ENCODE assay signal across 8 cellular contexts in genomic region chr13:57630661-57631606, GRCh38. TPM values are rescaled to one million over a fixed set of nuclear protein-coding genes. Genes with fewer than 3 reads are reported as not detected.
DNase-seq lines count a peak whose midpoint lies in the region; ATAC-seq and TF ChIP-seq lines count a peak whose summit lies in the region.

No MANE protein-coding gene starts in this region.

- no peak for ATAC-seq in activated naive CD8-positive, alpha-beta T cell treated with anti-CD3 and anti-CD28 coated beads, Interleukin-2, amount 10 ng/mL, durations not matched to agents 7 days and 5 days (ENCODE audit: low read depth)
- ATAC-seq in left ventricle myocardium superior = peak; percentile 5
- ATAC-seq in GM21529 (IDR thresholded peaks at IDR 0.05; ENCODE audit: unreplicated experiment) = no peak
- no peak for ATAC-seq in HG03045 (IDR thresholded peaks at IDR 0.05; ENCODE audit: unreplicated experiment)

- H3K23ac ChIP-seq in H9 (ENCODE audit: insufficient read length, low read depth, low read length) = no peak overlapping the region

- no peak overlapping the region for H3K27ac Mint-ChIP-seq in H9
- peak overlapping the region; percentile 20 for H3K27ac Mint-ChIP-seq in activated naive CD8-positive, alpha-beta T cell treated with anti-CD3 and anti-CD28 coated beads, Interleukin-2, amount 10 ng/mL, durations not matched to agents 7 days and 5 days

- peaks cover 40% of the 10 kb centered on the region for H3K23me2 ChIP-seq in H9 (ENCODE audit: insufficient read length, low read depth, low read length, poor library complexity, severe bottlenecking)

- peaks cover 30 to 40% of the 10 kb centered on the region in 2 experiments for H3K4me1 Mint-ChIP-seq in H9
- H3K4me1 Mint-ChIP-seq in activated naive CD8-positive, alpha-beta T cell treated with anti-CD3 and anti-CD28 coated beads, Interleukin-2, amount 10 ng/mL, durations not matched to agents 7 days and 5 days = peaks cover 18% of the 10 kb centered on the region

- no peak overlapping the region for H3K56ac ChIP-seq in H9 (ENCODE audit: insufficient read length, low read depth, low read length)

- H4K8ac ChIP-seq in H9 (replicated peaks; ENCODE audit: insufficient read length, low read depth, low read length) = no peak overlapping the region

- H3K14ac ChIP-seq in H9 (ENCODE audit: insufficient read depth, low read length) = no peak overlapping the region

- peaks cover 0 to 17% (median 0%) of the 10 kb centered on the region in 3 experiments; a peak in 3 of 7 replicates for H3K36me3 Mint-ChIP-seq in H9 (ENCODE audit: insufficient read depth in 1 of 3, low read depth in 3 of 3)
- H3K36me3 Mint-ChIP-seq in activated naive CD8-positive, alpha-beta T cell treated with anti-CD3 and anti-CD28 coated beads, Interleukin-2, amount 10 ng/mL, durations not matched to agents 7 days and 5 days = peaks cover 2% of the 10 kb centered on the region

- H2BK12ac ChIP-seq in H9 (ENCODE audit: insufficient read length, low read depth, low read length) = no peak overlapping the region

- peaks cover 54% of the 10 kb centered on the region; the same call in 1 of the 2 replicates for H3K27me3 ChIP-seq in H9 (ENCODE audit: insufficient read depth, low read length)

- no peaks in the 10 kb centered on the region for H3K79me2 ChIP-seq in H9 (ENCODE audit: insufficient read depth, low read length)

- peaks cover 84% of the 10 kb centered on the region for H3K27me3 Mint-ChIP-seq in H9 (ENCODE audit: low read depth)
- H3K27me3 Mint-ChIP-seq in activated naive CD8-positive, alpha-beta T cell treated with anti-CD3 and anti-CD28 coated beads, Interleukin-2, amount 10 ng/mL, durations not matched to agents 7 days and 5 days = peaks cover 67% of the 10 kb centered on the region

- DNase-seq in ACHN (peak; percentile 52), H9 (peak; percentile 35), left ventricle myocardium superior (no peak), pons (ENCODE audit: low spot score) (peak; percentile 91)
- DNase-seq in activated naive CD8-positive, alpha-beta T cell treated with anti-CD3 and anti-CD28 coated beads, Interleukin-2, amount 10 ng/mL, durations not matched to agents 7 days and 5 days = peak; percentile 22
- no peak for DNase-seq in activated CD4-positive, CD25-positive, alpha-beta regulatory T cell (lab: John Stamatoyannopoulos, UW)

- in situ Hi-C loops in ACHN (cut with HindIII; ENCODE audit: low pct_ligation_motif_present, low pct_unique_long_range_greater_than_20kb, low sequenced_read_pairs) = no loop called here

- peak overlapping the region; percentile 79 to 95 for H3K4me3 Mint-ChIP-seq in H9
- H3K4me3 Mint-ChIP-seq in activated naive CD8-positive, alpha-beta T cell treated with anti-CD3 and anti-CD28 coated beads, Interleukin-2, amount 10 ng/mL, durations not matched to agents 7 days and 5 days = peak overlapping the region; percentile 78

- H3K27ac ChIP-seq in H9 (ENCODE audit: insufficient read length, low read depth, low read length) = no peak overlapping the region

- no peak overlapping the region for H3K18ac ChIP-seq in H9 (ENCODE audit: insufficient read length, low read depth, low read length)

- no peaks in the 10 kb centered on the region for H3K4me1 ChIP-seq in H9 (ENCODE audit: insufficient read depth, low read length)

- H3K4ac ChIP-seq in H9 (ENCODE audit: low read depth, low read length) = no peak overlapping the region

- intact Hi-C loops in left ventricle myocardium superior (cut with micrococcal nuclease) = no loop called here

- H4K20me1 ChIP-seq in H9 (ENCODE audit: control insufficient read depth, insufficient read depth, insufficient read length) = no peaks in the 10 kb centered on the region

- H2BK5ac ChIP-seq in H9 (ENCODE audit: insufficient read length, low read length) = no peak overlapping the region

- H2BK20ac ChIP-seq in H9 (ENCODE audit: low read depth, low read length, poor library complexity, severe bottlenecking) = no peak overlapping the region

- H3K79me1 ChIP-seq in H9 (ENCODE audit: insufficient read depth, low read depth, low read length, poor library complexity, severe bottlenecking) = no peaks in the 10 kb centered on the region

- H3K9me3 Mint-ChIP-seq in H9 = peaks cover 4 to 15% of the 10 kb centered on the region in 2 experiments; a peak in 4 of 5 replicates
- H3K9me3 Mint-ChIP-seq in activated naive CD8-positive, alpha-beta T cell treated with anti-CD3 and anti-CD28 coated beads, Interleukin-2, amount 10 ng/mL, durations not matched to agents 7 days and 5 days = peaks cover 2% of the 10 kb centered on the region

- H2AFZ ChIP-seq in H9 (ENCODE audit: low read length) = no peak overlapping the region

- H3K9ac ChIP-seq in H9 (ENCODE audit: extremely low read depth, insufficient read length, low read length) = no peak overlapping the region

- H3K9me3 ChIP-seq in H9 (ENCODE audit: control insufficient read depth, low read depth, low read length) = no peaks in the 10 kb centered on the region

- H2BK120ac ChIP-seq in H9 (ENCODE audit: low read depth, low read length, poor library complexity, severe bottlenecking) = no peak overlapping the region

- no peak overlapping the region for H4K91ac ChIP-seq in H9 (ENCODE audit: insufficient read length, low read depth, low read length)

- TF ChIP-seq CTCF in H9 (conservative IDR thresholded peaks at IDR 0.05) = no peak

- H3T11ph ChIP-seq in H9 (ENCODE audit: low read length) = no peak overlapping the region

- no peak overlapping the region for H2BK15ac ChIP-seq in H9 (ENCODE audit: low read depth, low read length)

- WGBS in H9 (ENCODE audit: extremely low coverage, insufficient read length, low lambda C conversion rate) = no CpG with 5 or more reads among the region's 32 CpGs

- H3K4me2 ChIP-seq in H9 (ENCODE audit: insufficient read depth, insufficient read length, low read length) = peak overlapping the region; percentile 99

- H4K5ac ChIP-seq in H9 (ENCODE audit: insufficient read length, low read depth, low read length) = no peak overlapping the region

- POLR2A ChIA-PET in activated naive CD8-positive, alpha-beta T cell treated with anti-CD3 and anti-CD28 coated beads, Interleukin-2, amount 10 ng/mL, durations not matched to agents 7 days and 5 days (lab: Charles Lee) = no interaction called here

- no peak overlapping the region for H2AK5ac ChIP-seq in H9 (ENCODE audit: insufficient read length, low read length)

RNA-seq across cellular contexts. Expression of gene PCDH17, which starts 0.6 kb away (rescaled TPM):
- total RNA-seq in H9 (2021) = 0.37 and 0.52 TPM in 2 replicates
- total RNA-seq in activated naive CD8-positive, alpha-beta T cell treated with anti-CD3 and anti-CD28 coated beads, Interleukin-2, amount 10 ng/mL, durations not matched to agents 7 days and 5 days = not detected
- 2.9 TPM for total RNA-seq in left ventricle myocardium superior

Comparison
In these comparisons a context has a peak if more than half of its experiments do, and no peak if none do; other contexts are left out.
1. DNase-seq: peak in ACHN (single experiment), H9 (single experiment), activated naive CD8-positive, alpha-beta T cell treated with anti-CD3 and anti-CD28 coated beads, Interleukin-2, amount 10 ng/mL, durations not matched to agents 7 days and 5 days (single experiment) and pons (single experiment); none in left ventricle myocardium superior (single experiment) and activated CD4-positive, CD25-positive, alpha-beta regulatory T cell (0 of 4).